Comparison of ENCODE assay signal across 13 cellular contexts in the genomic region with DNA sequence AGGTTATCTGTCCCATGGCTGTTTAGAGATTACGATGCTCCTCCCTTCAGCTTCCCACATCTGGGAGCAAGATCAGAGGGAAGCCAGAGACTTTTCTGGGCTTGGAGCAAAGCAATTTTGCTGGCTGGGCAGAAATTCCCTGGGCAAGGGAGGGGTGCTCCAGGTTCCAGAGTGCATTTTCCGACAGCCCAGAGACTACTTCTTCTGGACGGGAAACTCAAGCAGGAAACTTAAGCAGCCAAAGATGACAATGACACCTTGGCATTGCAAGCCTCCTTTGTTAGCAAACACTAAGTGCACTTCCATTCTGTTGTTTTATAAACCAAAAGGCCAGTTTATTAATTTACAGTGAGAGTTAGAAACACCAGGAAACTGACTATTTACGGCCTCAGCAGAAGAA.
"Had no signal": no experiment of that assay in that cellular context is flagged by ENCODE, and none has a peak within 500 bp of the region (broad histone marks: within the 10 kb centered on the region; RNA-seq: fewer than 3 reads in every experiment).

No MANE protein-coding gene starts in this region.

- H3K9me3 ChIP-seq: esophagus squamous epithelium had no signal

- DNase-seq: effector memory CD8-positive, alpha-beta T cell; esophagus squamous epithelium; foreskin fibroblast; head of caudate nucleus; hypothalamus; kidney glomerular epithelial cell; naive thymus-derived CD4-positive, alpha-beta T cell; nephron progenitor cell; stimulated activated CD4-positive, alpha-beta T cell treated with anti-CD3 and anti-CD28 coated beads, Interleukin-2, amount 100 ng/mL, for 48 hours; stimulated activated naive CD4-positive, alpha-beta T cell treated with Interleukin-2 at 50 U/mL for 16 hours; trophoblast cell had no signal

- H3K9me3 Mint-ChIP-seq: effector memory CD8-positive, alpha-beta T cell; naive thymus-derived CD4-positive, alpha-beta T cell; nephron progenitor cell had no signal

- H3K4me1 ChIP-seq: esophagus squamous epithelium had no signal

- H3K4me3 Mint-ChIP-seq: effector memory CD8-positive, alpha-beta T cell; naive thymus-derived CD4-positive, alpha-beta T cell; nephron progenitor cell had no signal

- FAIRE-seq: islet of Langerhans had no signal

- H3K4me3 ChIP-seq: esophagus squamous epithelium, smooth muscle cell had no signal

- ATAC-seq: effector memory CD8-positive, alpha-beta T cell; naive thymus-derived CD4-positive, alpha-beta T cell had no signal

- H3K27ac ChIP-seq: esophagus squamous epithelium had no signal

- H3K27me3 ChIP-seq: esophagus squamous epithelium had no signal

- H3K27ac Mint-ChIP-seq: effector memory CD8-positive, alpha-beta T cell; naive thymus-derived CD4-positive, alpha-beta T cell; nephron progenitor cell had no signal
